In genomic region chr16:6009151-6009550, GRCh38 we compare ENCODE assay signal across 27 cellular contexts.
"Had no signal": no experiment of that assay in that cellular context is flagged by ENCODE, and none has a peak within 500 bp of the region (broad histone marks: within the 10 kb centered on the region; RNA-seq: fewer than 3 reads in every experiment).

No MANE protein-coding gene starts in this region.

- H3K9me3 ChIP-seq: SJCRH30 had no signal

- H3K27me3 ChIP-seq: ascending aorta, SJCRH30 had no signal

- H3K4me3 ChIP-seq: ascending aorta, cardiac muscle cell, SJCRH30, SK-N-MC had no signal

- ATAC-seq: activated CD8-positive, alpha-beta T cell treated with anti-CD3 and anti-CD28 coated beads for 36 hours; activated T-cell treated with anti-CD3 and anti-CD28 coated beads, Interleukin-2, amount 50 U/mL, for 72 hours; activated T-helper 17 cell treated with anti-CD3 and anti-CD28 coated beads, Interleukin-2, amount 50 U/mL, for 72 hours; Panc1 had no signal

- H3K4me1 ChIP-seq: ascending aorta, SJCRH30 had no signal

- H3K27ac ChIP-seq: ascending aorta, cardiac muscle cell, SJCRH30, SK-N-MC had no signal

- H3K36me3 ChIP-seq: ascending aorta, cardiac muscle cell, SJCRH30 had no signal

- FAIRE-seq: TTC549 had no signal

- DNase-seq: activated CD4-positive, alpha-beta T cell treated with anti-CD3 and anti-CD28 coated beads, Interleukin-2, amount 10 ng/mL, durations not matched to agents 24 days and 14 days; activated CD4-positive, alpha-beta T cell treated with anti-CD3 and anti-CD28 coated beads, Interleukin-2, amount 50 U/mL, for 4 hours; activated CD8-positive, alpha-beta T cell treated with anti-CD3 and anti-CD28 coated beads for 36 hours; activated effector memory CD4-positive, alpha-beta T cell treated with anti-CD3 and anti-CD28 coated beads, Interleukin-2, amount 50 U/mL, for 16 hours; activated naive CD4-positive, alpha-beta T cell treated with Interleukin-2 at 50 U/mL for 16 hours; activated naive CD8-positive, alpha-beta T cell treated with anti-CD3 and anti-CD28 coated beads, Interleukin-2, amount 10 ng/mL, durations not matched to agents 7 days and 5 days; activated T-cell treated with anti-CD3 and anti-CD28 coated beads, Interleukin-2, amount 50 U/mL, for 1 hour; activated T-cell treated with anti-CD3 and anti-CD28 coated beads, Interleukin-2, amount 50 U/mL, for 72 hours; amygdala; Karpas-422; NCI-H1105; NCI-H1417 treated with DMSO at 0.1 percent for 48 hours; NCI-H187 treated with DMSO at 0.1 percent for 48 hours; NCI-H2081; NCI-H2171 treated with DMSO at 0.1 percent for 48 hours; NCI-H2227 treated with DMSO at 0.1 percent for 48 hours; NCI-H446; NCI-H510A treated with DMSO at 0.1 percent for 48 hours; NCI-H526 treated with DMSO at 0.1 percent for 48 hours; SHP77; SJCRH30 had no signal
